Comparison of ENCODE assay signal across 13 cellular contexts in genomic region chr2:62178741-62179271, GRCh38. TPM values are rescaled to one million over a fixed set of nuclear protein-coding genes. Genes with fewer than 3 reads are reported as not detected.
DNase-seq lines count a peak whose midpoint lies in the region; ATAC-seq, FAIRE-seq and TF ChIP-seq lines count a peak whose summit lies in the region.
"Had no signal": no experiment of that assay in that cellular context is flagged by ENCODE, and none has a peak within 500 bp of the region (broad histone marks: within the 10 kb centered on the region; RNA-seq: fewer than 3 reads in every experiment).

No MANE protein-coding gene starts in this region.

- TF ChIP-seq CTCF in epithelial cell of proximal tubule (conservative IDR thresholded peaks at IDR 0.05; ENCODE audit: low read depth, low read length) (no peak), right lobe of liver (IDR thresholded peaks at IDR 0.05) (no peak), tibial artery (IDR thresholded peaks at IDR 0.05) (no peak)

- peak; percentile 36 to 64 (median 50) for ATAC-seq in right lobe of liver
- no peak for ATAC-seq in activated CD4-positive, CD25-positive, alpha-beta regulatory T cell treated with anti-CD3 and anti-CD28 coated beads, Interleukin-2, amount 50 U/mL, for 24 hours
- no peak for ATAC-seq in GM21619 (IDR thresholded peaks at IDR 0.05; ENCODE audit: unreplicated experiment)
- ATAC-seq: natural killer cell treated with Interleukin-12 subunit alpha and Interleukin-12 subunit beta and Interleukin-15 and Interleukin-18, amount 100 ng/mL, for 72 hours had no signal

- FAIRE-seq in frontal cortex (lab: Jason Lieb, UNC): no peak

- H3K36me3 ChIP-seq in right lobe of liver: no peaks in the 10 kb centered on the region
- H3K36me3 ChIP-seq in tibial artery: no peaks in the 10 kb centered on the region
- H3K36me3 ChIP-seq: sigmoid colon had no signal

- DNase-seq in M059J (ENCODE audit: low read depth): peak; percentile 7
- peak; percentile 73 for DNase-seq in epithelial cell of proximal tubule (ENCODE audit: low read depth)
- DNase-seq in right lobe of liver: no peak
- DNase-seq in tibial artery: peak; percentile 40 to 75
- no peak for DNase-seq in frontal cortex (ENCODE audit: low spot score in 2 of 2)
- DNase-seq: activated CD4-positive, alpha-beta T cell treated with anti-CD3 and anti-CD28 coated beads, Interleukin-2, amount 50 U/mL, for 48 hours; activated effector memory CD4-positive, alpha-beta T cell treated with anti-CD3 and anti-CD28 coated beads, Interleukin-2, amount 50 U/mL, for 16 hours; CD8-positive, alpha-beta memory T cell; NCI-H510A; sigmoid colon had no signal

- TF ChIP-seq POLR2A in right lobe of liver (IDR thresholded peaks at IDR 0.05): no peak

- H3K4me3 ChIP-seq in epithelial cell of proximal tubule (ENCODE audit: low read depth, low read length): no peak overlapping the region
- no peak overlapping the region for H3K4me3 ChIP-seq in right lobe of liver
- no peak overlapping the region for H3K4me3 ChIP-seq in tibial artery
- H3K4me3 ChIP-seq: sigmoid colon had no signal

- H3K27ac ChIP-seq in right lobe of liver (no peak overlapping the region), tibial artery (peak overlapping the region; percentile 57 to 61)

- H3K27me3 ChIP-seq in right lobe of liver (no peaks in the 10 kb centered on the region), tibial artery (no peaks in the 10 kb centered on the region)
- H3K27me3 ChIP-seq: sigmoid colon had no signal

- H3K9me3 ChIP-seq in right lobe of liver (no peaks in the 10 kb centered on the region), tibial artery (no peaks in the 10 kb centered on the region)
- H3K9me3 ChIP-seq: sigmoid colon had no signal

- intact Hi-C loops in right lobe of liver (cut with DNase I): no loop called here
- intact Hi-C loops in tibial artery (cut with DNase I; ENCODE audit: low total_unique reads): no loop called here

- H3K4me1 ChIP-seq in right lobe of liver (no peaks in the 10 kb centered on the region), tibial artery (peaks cover 0 to 21% (median 13%) of the 10 kb centered on the region in 4 donors)

- 67% methylated on average over 5 of the region's 5 CpGs for WGBS in right lobe of liver (ENCODE audit: insufficient coverage, low coverage, low lambda C conversion rate, missing lambda C conversion rate)

RNA-seq across cellular contexts. Expression of gene B3GNT2, which starts 17.1 kb away (rescaled TPM):
- 31.0 and 36.9 TPM in 2 replicates for total RNA-seq in M059J (2014; rRNA removed; shearing (Covaris generic))
- total RNA-seq in epithelial cell of proximal tubule (20.8 and 22.6 TPM in 2 replicates), right lobe of liver (10 to 100 TPM in 3 of 6 experiments, 1 to 10 TPM in 3; 9.1 to 11.0 (median 9.9) TPM), frontal cortex (106 TPM)

Comparison
In these comparisons a context has a peak if more than half of its experiments do, and no peak if none do; other contexts are left out.
1. DNase-seq: peak in M059J (single experiment), epithelial cell of proximal tubule (single experiment) and tibial artery (2 of 2); none in right lobe of liver (0 of 3) and frontal cortex (0 of 2).
2. ATAC-seq: peak in right lobe of liver (4 of 4); none in activated CD4-positive, CD25-positive, alpha-beta regulatory T cell treated with anti-CD3 and anti-CD28 coated beads, Interleukin-2, amount 50 U/mL, for 24 hours (0 of 2) and GM21619 (single experiment).
3. H3K27ac ChIP-seq: peak in tibial artery (2 of 2); none in right lobe of liver (0 of 3).